ENCODE assay signal across 10 cellular contexts in genomic region chr1:34460193-34460592, GRCh38.
DNase-seq lines count a peak whose midpoint lies in the region; ATAC-seq, FAIRE-seq and TF ChIP-seq lines count a peak whose summit lies in the region.
"Had no signal": no experiment of that assay in that cellular context is flagged by ENCODE, and none has a peak within 500 bp of the region (broad histone marks: within the 10 kb centered on the region; RNA-seq: fewer than 3 reads in every experiment).

No MANE protein-coding gene starts in this region.

- CTCF ChIA-PET in A549 (lab: Yijun Ruan, JAX): interaction anchor here (0.7 to 2.2 kb wide), 8 partner anchors 9 to 284 kb away, joined by 3 to 15 read pairs (median 4); no protein-coding TSS in a partner anchor
- CTCF ChIA-PET in activated CD8-positive, alpha-beta T cell treated with anti-CD3 and anti-CD28 coated beads, Interleukin-2, amount 10 ng/mL, durations not matched to agents 7 days and 5 days (lab: Charles Lee): interaction anchor here (0.7 to 2.6 kb wide), 9 partner anchors 10 to 283 kb away, joined by 3 to 37 read pairs (median 3); no protein-coding TSS in a partner anchor

- TF ChIP-seq RAD21 in A549 (conservative IDR thresholded peaks at IDR 0.05 in 1 of 2, IDR thresholded peaks at IDR 0.05 in 1 of 2): peak; percentile 11 to 39; a peak in 2 of 5 replicates

- H3K4me1 ChIP-seq in A549 (no peaks in the 10 kb centered on the region), aorta (ENCODE audit: control insufficient read depth in 1 of 2, insufficient read depth in 2 of 2, low read length in 2 of 2) (no peaks in the 10 kb centered on the region)

- no peaks in the 10 kb centered on the region for H3K9me3 ChIP-seq in A549
- no peaks in the 10 kb centered on the region for H3K9me3 ChIP-seq in aorta (ENCODE audit: control insufficient read depth, low read length)
- H3K9me3 ChIP-seq: thoracic aorta had no signal

- H3K36me3 Mint-ChIP-seq in activated CD8-positive, alpha-beta T cell treated with anti-CD3 and anti-CD28 coated beads, Interleukin-2, amount 10 ng/mL, durations not matched to agents 7 days and 5 days (ENCODE audit: low read depth): no peaks in the 10 kb centered on the region
- peaks cover 16% of the 10 kb centered on the region for H3K36me3 Mint-ChIP-seq in glutamatergic neuron (ENCODE audit: unreplicated experiment)

- peak; percentile 15 to 21 for DNase-seq in A549 (ENCODE audit: low read depth in 1 of 2, low spot score in 1 of 2)
- DNase-seq in GM03348 (ENCODE audit: low spot score): peak; percentile 24
- DNase-seq in NCI-H226: peak; percentile 12
- peak; percentile 66 for DNase-seq in activated CD8-positive, alpha-beta T cell treated with anti-CD3 and anti-CD28 coated beads, Interleukin-2, amount 10 ng/mL, durations not matched to agents 7 days and 5 days
- no peak for DNase-seq in glutamatergic neuron
- peak; percentile 6 for DNase-seq in stimulated activated CD4-positive, alpha-beta T cell treated with anti-CD3 and anti-CD28 coated beads, Interleukin-2, amount 100 ng/mL, for 4 hours (ENCODE audit: low read depth)
- DNase-seq in aorta: no peak
- DNase-seq in NCI-H2107 (lab: John Stamatoyannopoulos, UW): no peak

- peaks cover 0 to 2% of the 10 kb centered on the region in 2 donors for H3K27me3 ChIP-seq in aorta (ENCODE audit: control insufficient read depth in 1 of 2, insufficient read depth in 2 of 2, low read length in 1 of 2)

- no peaks in the 10 kb centered on the region for H3K27me3 Mint-ChIP-seq in activated CD8-positive, alpha-beta T cell treated with anti-CD3 and anti-CD28 coated beads, Interleukin-2, amount 10 ng/mL, durations not matched to agents 7 days and 5 days (ENCODE audit: low read depth)
- H3K27me3 Mint-ChIP-seq in glutamatergic neuron (ENCODE audit: unreplicated experiment): no peaks in the 10 kb centered on the region

- TF ChIP-seq CTCF in A549 (IDR thresholded peaks at IDR 0.05) (peak; percentile 37), glutamatergic neuron (IDR thresholded peaks at IDR 0.05; ENCODE audit: partially characterized antibody, unreplicated experiment) (peak; percentile 56)

- FAIRE-seq in A549 (lab: Jason Lieb, UNC): no peak

- no peaks in the 10 kb centered on the region for H3K4me1 Mint-ChIP-seq in activated CD8-positive, alpha-beta T cell treated with anti-CD3 and anti-CD28 coated beads, Interleukin-2, amount 10 ng/mL, durations not matched to agents 7 days and 5 days (ENCODE audit: low read depth)
- peaks cover 11% of the 10 kb centered on the region for H3K4me1 Mint-ChIP-seq in glutamatergic neuron (ENCODE audit: low read depth, unreplicated experiment)

- WGBS in A549 (ENCODE audit: missing lambda C conversion rate): 19% methylated on average over 3 of the region's 6 CpGs
- 53 to 54% methylated on average over 6 of the region's 6 CpGs for WGBS in aorta, 2 donors

- H3K4me2 ChIP-seq in A549: no peak overlapping the region

- no peak for TF ChIP-seq EP300 in A549 (IDR thresholded peaks at IDR 0.05)

- H3K27ac ChIP-seq in A549 (no peak overlapping the region), aorta (ENCODE audit: low read depth in 1 of 2, low read length in 2 of 2) (no peak overlapping the region)
- H3K27ac ChIP-seq: thoracic aorta had no signal

- TF ChIP-seq POLR2A in A549 (IDR thresholded peaks at IDR 0.05; ENCODE audit: low read length): no peak

- ATAC-seq in A549: no peak
- ATAC-seq in activated CD8-positive, alpha-beta T cell treated with anti-CD3 and anti-CD28 coated beads, Interleukin-2, amount 10 ng/mL, durations not matched to agents 7 days and 5 days: no peak
- ATAC-seq in aorta (ENCODE audit: low FRiP score): no peak

- H3K4me3 ChIP-seq in A549 (no peak overlapping the region), aorta (ENCODE audit: low read length in 2 of 2) (no peak overlapping the region)
- H3K4me3 ChIP-seq: thoracic aorta had no signal

- no peaks in the 10 kb centered on the region for H3K36me3 ChIP-seq in aorta (ENCODE audit: control insufficient read depth in 1 of 2, insufficient read depth in 2 of 2, low read length in 1 of 2)
- H3K36me3 ChIP-seq: thoracic aorta had no signal

- intact Hi-C loops in aorta (cut with DNase I): no loop called here

- no peak overlapping the region for H3K4me3 Mint-ChIP-seq in activated CD8-positive, alpha-beta T cell treated with anti-CD3 and anti-CD28 coated beads, Interleukin-2, amount 10 ng/mL, durations not matched to agents 7 days and 5 days
- H3K4me3 Mint-ChIP-seq in glutamatergic neuron (ENCODE audit: unreplicated experiment): no peak overlapping the region
- H3K4me3 Mint-ChIP-seq: dendritic cell treated with granulocyte-macrophage colony-stimulating factor and Interleukin-4, amounts not matched to agents 40 ng/mL and 50 ng/mL, for 4 days had no signal

- POLR2A ChIA-PET in A549 (lab: Yijun Ruan, JAX): no interaction called here
- POLR2A ChIA-PET in activated CD8-positive, alpha-beta T cell treated with anti-CD3 and anti-CD28 coated beads, Interleukin-2, amount 10 ng/mL, durations not matched to agents 7 days and 5 days (lab: Charles Lee): no interaction called here

- no peak overlapping the region for H3K27ac Mint-ChIP-seq in activated CD8-positive, alpha-beta T cell treated with anti-CD3 and anti-CD28 coated beads, Interleukin-2, amount 10 ng/mL, durations not matched to agents 7 days and 5 days
- no peak overlapping the region for H3K27ac Mint-ChIP-seq in glutamatergic neuron (ENCODE audit: unreplicated experiment)
- H3K27ac Mint-ChIP-seq: dendritic cell treated with granulocyte-macrophage colony-stimulating factor and Interleukin-4, amounts not matched to agents 40 ng/mL and 50 ng/mL, for 4 days had no signal

- no peaks in the 10 kb centered on the region for H3K9me3 Mint-ChIP-seq in activated CD8-positive, alpha-beta T cell treated with anti-CD3 and anti-CD28 coated beads, Interleukin-2, amount 10 ng/mL, durations not matched to agents 7 days and 5 days (ENCODE audit: insufficient read depth)
- H3K9me3 Mint-ChIP-seq in glutamatergic neuron (ENCODE audit: unreplicated experiment): peaks cover 2% of the 10 kb centered on the region
- H3K9me3 Mint-ChIP-seq: dendritic cell treated with granulocyte-macrophage colony-stimulating factor and Interleukin-4, amounts not matched to agents 40 ng/mL and 50 ng/mL, for 4 days had no signal

TF ChIP-seq in A549, 52 proteins besides CTCF, POLR2A, EP300 and RAD21:
- no peak for TF ChIP-seq KDM5A (IDR thresholded peaks at IDR 0.05)
- TF ChIP-seq BCL3 (IDR thresholded peaks at IDR 0.05): no peak
- peak; percentile 27; the same call in 2 of the 3 replicates for TF ChIP-seq SMC3 (IDR thresholded peaks at IDR 0.05)
- no peak for TF ChIP-seq RARB (CRISPR knock-in tag; IDR thresholded peaks at IDR 0.05)
TF ChIP-seq in A549: peak in this region for 1.

Comparison
In these comparisons a context has a peak if more than half of its experiments do, and no peak if none do; other contexts are left out.
1. DNase-seq: peak in A549 (2 of 2), GM03348 (single experiment), NCI-H226 (single experiment), activated CD8-positive, alpha-beta T cell treated with anti-CD3 and anti-CD28 coated beads, Interleukin-2, amount 10 ng/mL, durations not matched to agents 7 days and 5 days (single experiment) and stimulated activated CD4-positive, alpha-beta T cell treated with anti-CD3 and anti-CD28 coated beads, Interleukin-2, amount 100 ng/mL, for 4 hours (single experiment); none in glutamatergic neuron (single experiment), aorta (0 of 2) and NCI-H2107 (single experiment).